10 cellular contexts compared by ENCODE assay signal in the genomic region with DNA sequence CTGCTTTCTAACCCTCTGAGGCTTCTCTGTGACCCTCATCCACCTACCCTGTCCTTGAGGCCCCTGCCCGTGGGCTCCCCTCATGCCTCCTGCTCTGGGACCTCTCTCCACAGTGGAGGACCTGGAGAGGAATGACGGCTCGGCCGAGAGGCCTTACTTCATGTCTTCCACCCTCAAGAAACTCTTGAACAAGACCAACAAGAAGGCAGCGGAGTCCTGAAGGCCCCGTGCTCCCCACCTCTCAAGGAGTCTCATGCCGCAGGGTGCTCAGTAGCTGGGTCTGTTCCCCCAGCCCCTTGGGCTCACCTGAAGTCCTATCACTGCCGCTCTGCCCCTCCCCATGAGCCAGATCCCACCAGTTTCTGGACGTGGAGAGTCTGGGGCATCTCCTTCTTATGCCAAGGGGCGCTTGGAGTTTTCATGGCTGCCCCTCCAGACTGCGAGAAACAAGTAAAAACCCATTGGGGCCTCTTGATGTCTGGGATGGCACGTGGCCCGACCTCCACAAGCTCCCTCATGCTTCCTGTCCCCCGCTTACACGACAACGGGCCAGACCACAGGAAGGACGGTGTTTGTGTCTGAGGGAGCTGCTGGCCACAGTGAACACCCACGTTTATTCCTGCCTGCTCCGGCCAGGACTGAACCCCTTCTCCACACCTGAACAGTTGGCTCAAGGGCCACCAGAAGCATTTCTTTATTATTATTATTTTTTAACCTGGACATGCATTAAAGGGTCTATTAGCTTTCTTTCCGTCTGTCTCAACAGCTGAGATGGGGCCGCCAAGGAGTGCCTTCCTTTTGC. TPM values are rescaled to one million over a fixed set of nuclear protein-coding genes. Genes with fewer than 3 reads are reported as not detected.
DNase-seq lines count a peak whose midpoint lies in the region; ATAC-seq, FAIRE-seq and TF ChIP-seq lines count a peak whose summit lies in the region.
"Had no signal": no experiment of that assay in that cellular context is flagged by ENCODE, and none has a peak within 500 bp of the region (broad histone marks: within the 10 kb centered on the region; RNA-seq: fewer than 3 reads in every experiment).

No MANE protein-coding gene starts in this region.

- H3K4me3 ChIP-seq in BLaER1 treated with 17β-estradiol and CSF1 and Interleukin-3, amounts not matched to agents 10 nM and 100 nM = peak overlapping the region in 1 of 10 experiments; percentile 2; a peak in 1 of 20 replicates
- H3K4me3 ChIP-seq in pancreas = no peak overlapping the region
- H3K4me3 ChIP-seq in brain microvascular endothelial cell (ENCODE audit: low read depth, low read length) = no peak overlapping the region

- peaks cover 0 to 43% (median 13%) of the 10 kb centered on the region in 11 experiments; a peak in 14 of 22 replicates for H4K20me1 ChIP-seq in BLaER1 treated with 17β-estradiol and CSF1 and Interleukin-3, amounts not matched to agents 10 nM and 100 nM

- TF ChIP-seq CTCF in pancreas (IDR thresholded peaks at IDR 0.05) = no peak
- no peak for TF ChIP-seq CTCF in brain microvascular endothelial cell (IDR thresholded peaks at IDR 0.05; ENCODE audit: low read depth, low read length, missing control alignments)

- H3K4me1 ChIP-seq in BLaER1 treated with 17β-estradiol and CSF1 and Interleukin-3, amounts not matched to agents 10 nM and 100 nM = peaks cover 28 to 88% (median 71%) of the 10 kb centered on the region in 10 experiments
- peaks cover 0 to 7% (median 3%) of the 10 kb centered on the region in 3 donors for H3K4me1 ChIP-seq in pancreas

- peaks cover 45 to 62% (median 57%) of the 10 kb centered on the region in 11 experiments for H3K36me3 ChIP-seq in BLaER1 treated with 17β-estradiol and CSF1 and Interleukin-3, amounts not matched to agents 10 nM and 100 nM
- H3K36me3 ChIP-seq in KOPT-K1 (ENCODE audit: insufficient read depth, low read length) (peaks cover 55% of the 10 kb centered on the region), pancreas (peaks cover 0 to 15% (median 2%) of the 10 kb centered on the region in 3 donors), brain microvascular endothelial cell (replicated peaks) (peaks cover 17% of the 10 kb centered on the region)

- 70 to 71% methylated on average over 21 of the region's 21 CpGs for WGBS in pancreas, 2 donors

- peak overlapping the region in 10 of 11 experiments; percentile 32 to 77 (median 70); a peak in 19 of 22 replicates for H3K27ac ChIP-seq in BLaER1 treated with 17β-estradiol and CSF1 and Interleukin-3, amounts not matched to agents 10 nM and 100 nM
- H3K27ac ChIP-seq in KOPT-K1 (ENCODE audit: low read depth, low read length, poor library complexity, severe bottlenecking) = peak overlapping the region; percentile 35
- H3K27ac ChIP-seq in cingulate gyrus (ENCODE audit: low read depth, low read length) = peak overlapping the region; percentile 79
- H3K27ac ChIP-seq in pancreas = peak overlapping the region; percentile 36 to 64 (median 58)
- H3K27ac ChIP-seq in brain microvascular endothelial cell = no peak overlapping the region

- H3K9ac ChIP-seq in BLaER1 treated with 17β-estradiol and CSF1 and Interleukin-3, amounts not matched to agents 10 nM and 100 nM = peak overlapping the region; percentile 41 to 72 (median 57); a peak in 20 of 22 replicates

- no peaks in the 10 kb centered on the region for H3K27me3 ChIP-seq in BLaER1 treated with 17β-estradiol and CSF1 and Interleukin-3, amounts not matched to agents 10 nM and 100 nM
- H3K27me3 ChIP-seq in pancreas = no peaks in the 10 kb centered on the region
- no peaks in the 10 kb centered on the region for H3K27me3 ChIP-seq in brain microvascular endothelial cell (replicated peaks)

- no peak for FAIRE-seq in pancreas (lab: Jason Lieb, UNC)
- FAIRE-seq: GM18507 had no signal

- intact Hi-C loops in pancreas (cut with DNase I) = loop anchor here in 2 of 3 donors (5.0 to 10.0 kb wide), 2 partner anchors 61 to 69 kb away; no protein-coding TSS in a partner anchor

- H3K4me2 ChIP-seq in BLaER1 treated with 17β-estradiol and CSF1 and Interleukin-3, amounts not matched to agents 10 nM and 100 nM = peak overlapping the region; percentile 62 to 85 (median 80)

- ATAC-seq in pancreas = no peak

- H3K9me3 ChIP-seq in BLaER1 treated with 17β-estradiol and CSF1 and Interleukin-3, amounts not matched to agents 10 nM and 100 nM (replicated peaks in 1 of 11) = no peaks in the 10 kb centered on the region
- no peaks in the 10 kb centered on the region for H3K9me3 ChIP-seq in KOPT-K1 (ENCODE audit: insufficient read depth, low read length, poor library complexity, severe bottlenecking)
- no peaks in the 10 kb centered on the region for H3K9me3 ChIP-seq in pancreas

- no peak for DNase-seq in pancreas
- DNase-seq in NOMO-1 (lab: John Stamatoyannopoulos, UW; ENCODE audit: unreplicated experiment in 2 of 2) = no peak
- no peak for DNase-seq in brain microvascular endothelial cell
- DNase-seq in cortex of kidney (lab: John Stamatoyannopoulos, UW) = no peak
- DNase-seq in T1000 (lab: John Stamatoyannopoulos, UW) = no peak
- DNase-seq: NCI-H1105 treated with DMSO at 0.1 percent for 48 hours had no signal

- in situ Hi-C loops in brain microvascular endothelial cell (cut with HindIII; ENCODE audit: low pct_ligation_motif_present, low sequenced_read_pairs) = no loop called here

RNA-seq across cellular contexts. Expression of a gene that starts 10.8 kb away (rescaled TPM):
- 100 to 1,000 TPM in 4 of 6 donors, 10 to 100 TPM in 2; 70.5 to 126 (median 109) TPM for total RNA-seq in pancreas
- polyA plus RNA-seq in pancreas = 100 to 1,000 TPM; 109 to 129 TPM

RNA-seq across cellular contexts. Expression of a gene that starts 18.0 kb away (rescaled TPM):
- total RNA-seq in pancreas = 10 to 100 TPM; 32.7 to 69.0 (median 48.4) TPM
- polyA plus RNA-seq in pancreas = 10 to 100 TPM; 42.8 to 61.5 TPM

RNA-seq across cellular contexts. Expression of a gene that starts 56.3 kb away (rescaled TPM):
- total RNA-seq in pancreas = 10 to 100 TPM; 32.2 to 48.6 (median 39.7) TPM
- 10 to 100 TPM; 55.3 to 57.6 TPM for polyA plus RNA-seq in pancreas

RNA-seq across cellular contexts. Expression of a gene that starts 57.9 kb away (rescaled TPM):
- 10 to 100 TPM; 42.5 to 70.7 (median 56.6) TPM for total RNA-seq in pancreas
- polyA plus RNA-seq in pancreas = 100 to 1,000 TPM; 410 to 432 TPM
